ENCODE assay signal across 1 cellular context in genomic region chr11:8110396-8110795, GRCh38.
TF ChIP-seq lines count a peak whose summit lies in the region.

No MANE protein-coding gene starts in this region.

TF ChIP-seq in HepG2, 621 proteins besides CTCF, POLR2A, EP300 and RAD21 (continued from another document):
- TF ChIP-seq SNAPC4 (CRISPR knock-in tag; IDR thresholded peaks at IDR 0.05) = no peak
